ENCODE assay signal across 8 cellular contexts in the genomic region with DNA sequence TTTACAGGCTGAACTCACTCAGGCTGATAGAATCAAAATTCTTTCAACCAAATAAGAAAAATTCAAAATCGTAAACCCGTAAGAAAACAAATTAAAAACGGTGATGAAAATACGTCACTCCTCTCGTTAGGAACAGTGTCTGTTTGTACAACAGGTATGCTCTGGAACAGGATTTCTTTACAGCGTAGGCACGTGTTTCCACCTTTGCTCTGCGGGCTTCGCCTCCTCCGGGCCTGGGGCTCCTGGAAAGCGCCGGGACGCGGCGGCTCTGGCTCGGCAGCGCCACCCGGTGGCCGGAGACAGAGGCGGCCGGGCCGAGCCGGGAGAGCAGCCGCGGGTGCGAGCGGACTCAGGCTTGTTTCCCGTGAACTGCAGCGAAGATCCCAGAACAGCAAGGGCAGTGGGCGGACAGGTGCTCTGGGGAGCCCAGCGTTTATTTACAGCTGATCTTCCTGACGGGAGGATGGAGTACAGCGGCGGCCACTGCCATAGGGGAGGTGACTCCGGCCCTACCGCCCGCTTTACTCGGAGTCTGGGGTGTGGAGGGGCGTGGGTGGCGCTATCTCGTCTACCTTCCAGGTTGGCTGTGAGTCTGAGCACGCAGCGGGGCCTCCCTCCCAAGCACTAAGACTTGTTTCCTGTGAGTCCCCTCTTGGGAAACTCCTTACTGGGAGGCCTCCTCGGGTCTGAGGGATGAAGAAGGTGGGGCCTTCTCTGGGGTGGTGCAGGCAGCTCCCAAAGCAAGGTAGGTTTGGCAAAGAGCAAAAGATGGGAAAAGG. TPM values are rescaled to one million over a fixed set of nuclear protein-coding genes. Genes with fewer than 3 reads are reported as not detected.
DNase-seq lines count a peak whose midpoint lies in the region; ATAC-seq, FAIRE-seq and TF ChIP-seq lines count a peak whose summit lies in the region.

No MANE protein-coding gene starts in this region.

- DNase-seq in ELF-1 (ENCODE audit: low read depth, low spot score) (peak; percentile 90), NCI-H2196 (lab: John Stamatoyannopoulos, UW; ENCODE audit: unreplicated experiment) (peak; percentile 60), H1 (ENCODE audit: low read depth in 1 of 2, low spot score in 2 of 2) (peak in 1 of 2 experiments; percentile 88), natural killer cell (peak; percentile 63), suprapubic skin (ENCODE audit: low spot score in 2 of 2) (peak in 1 of 2 donors; percentile 83), occipital lobe (lab: John Stamatoyannopoulos, UW) (no peak)
- peak; percentile 87 for DNase-seq in activated CD8-positive, alpha-beta memory T cell treated with anti-CD3 and anti-CD28 coated beads for 24 hours

- H3K4me1 Mint-ChIP-seq in natural killer cell, result peaks cover 0 to 12% of the 10 kb centered on the region in 2 donors

- no peak overlapping the region for H4K5ac ChIP-seq in H1 (ENCODE audit: insufficient read length, low read depth, low read length)

- H2AK5ac ChIP-seq in H1 (ENCODE audit: low read depth, low read length), result no peak overlapping the region

- TF ChIP-seq EP300 in H1 (IDR thresholded peaks at IDR 0.05; ENCODE audit: borderline replicate concordance in 1 of 2, low read depth in 2 of 2, low read length in 2 of 2) (no peak), suprapubic skin (IDR thresholded peaks at IDR 0.05) (no peak)

- no peaks in the 10 kb centered on the region for H3K27me3 ChIP-seq in H1 (replicated peaks in 1 of 4; ENCODE audit: control insufficient read depth in 3 of 4, extremely low read depth in 1 of 4, insufficient read depth in 3 of 4, low read length in 3 of 4)
- H3K27me3 ChIP-seq in suprapubic skin, result no peaks in the 10 kb centered on the region

- H2BK20ac ChIP-seq in H1 (ENCODE audit: low read length), result no peak overlapping the region

- H3K36me3 ChIP-seq in H1 (ENCODE audit: control insufficient read depth in 2 of 4, insufficient read depth in 4 of 4, low read length in 3 of 4) (peaks cover 0 to 7% (median 2%) of the 10 kb centered on the region in 4 experiments; a peak in 2 of 8 replicates), suprapubic skin (peaks cover 43% of the 10 kb centered on the region)

- no peak overlapping the region for H2AFZ ChIP-seq in H1 (ENCODE audit: low read length)

- TF ChIP-seq CTCF in H1 (IDR thresholded peaks at IDR 0.05; ENCODE audit: control extremely low read depth in 1 of 3, insufficient read depth in 1 of 3, low read depth in 1 of 3, low read length in 3 of 3), result peak; percentile 86 to 96 (median 89)
- peak; percentile 97 for TF ChIP-seq CTCF in natural killer cell (IDR thresholded peaks at IDR 0.05)
- peak; percentile 69 to 95 for TF ChIP-seq CTCF in suprapubic skin (IDR thresholded peaks at IDR 0.05)

- H3K4me3 Mint-ChIP-seq in natural killer cell, result no peak overlapping the region

- no peak overlapping the region for H2BK120ac ChIP-seq in H1 (replicated peaks; ENCODE audit: low read depth, low read length)

- H3K23ac ChIP-seq in H1 (ENCODE audit: insufficient read length), result no peak overlapping the region

- H3K56ac ChIP-seq in H1 (replicated peaks; ENCODE audit: insufficient read length, low read depth, low read length), result no peak overlapping the region

- TF ChIP-seq POLR2A in H1 (IDR thresholded peaks at IDR 0.05; ENCODE audit: control extremely low read depth in 1 of 2, low read depth in 2 of 2, low read length in 2 of 2), result no peak
- no peak for TF ChIP-seq POLR2A in suprapubic skin (IDR thresholded peaks at IDR 0.05)

- peak; percentile 70 to 84 (median 81) for ATAC-seq in natural killer cell
- no peak for ATAC-seq in GM21360 (IDR thresholded peaks at IDR 0.05; ENCODE audit: unreplicated experiment)

- peaks cover 0 to 3% of the 10 kb centered on the region in 2 donors for H3K27me3 Mint-ChIP-seq in natural killer cell (ENCODE audit: low read depth in 2 of 2)

- CTCF ChIA-PET in H1 (lab: Charles Lee; ENCODE audit: partially characterized antibody), result interaction anchor here (0.6 to 8.3 kb wide), 33 partner anchors 10 to 281 kb away, joined by 3 to 102 read pairs (median 4); a partner anchor contains a TSS

- peak; percentile 36 for FAIRE-seq in H1 (lab: Jason Lieb, UNC)

- WGBS in H1 (ENCODE audit: extremely low coverage in 1 of 2, insufficient coverage in 1 of 2, insufficient read length in 1 of 2, insufficient replicate concordance in 2 of 2, low coverage in 1 of 2, low lambda C conversion rate in 2 of 2, missing lambda C conversion rate in 1 of 2), 2 experiments, result 30% methylated on average over 44 of the region's 44 CpGs; no CpG with 5 or more reads in 1 of the 2 experiments
- 14% methylated on average over 37 of the region's 44 CpGs for WGBS in suprapubic skin

- no peak overlapping the region for H3K4me2 ChIP-seq in H1 (ENCODE audit: insufficient read depth in 1 of 2, low read depth in 2 of 2, low read length in 2 of 2)

- H3K9ac ChIP-seq in H1 (replicated peaks in 1 of 4; ENCODE audit: extremely low read depth in 1 of 4, low read depth in 3 of 4, low read length in 3 of 4), result no peak overlapping the region

- no peak overlapping the region for H3K4ac ChIP-seq in H1 (replicated peaks; ENCODE audit: insufficient read length, low read depth, low read length)

- intact Hi-C loops in natural killer cell (cut with micrococcal nuclease), result loop anchor here (1.0 to 10.0 kb wide), 3 partner anchors 90 to 270 kb away; no protein-coding TSS in a partner anchor

- H4K8ac ChIP-seq in H1 (ENCODE audit: extremely low read depth, insufficient read depth, low read length), result 0 out of 2 replicates have a peak overlapping the region, but pooled peaks have one; percentile 51

- TF ChIP-seq RAD21 in H1 (IDR thresholded peaks at IDR 0.05 in 1 of 2, conservative IDR thresholded peaks at IDR 0.05 in 1 of 2; ENCODE audit: low read depth in 2 of 2, low read length in 2 of 2), result peak; percentile 91 to 97

- H2BK5ac ChIP-seq in H1 (ENCODE audit: low read depth, low read length), result no peak overlapping the region

- H3K9me3 ChIP-seq in H1 (ENCODE audit: insufficient read depth in 2 of 2, low read depth in 1 of 2, low read length in 1 of 2) (no peaks in the 10 kb centered on the region), suprapubic skin (no peaks in the 10 kb centered on the region)

- H4K20me1 ChIP-seq in H1 (replicated peaks in 1 of 2; ENCODE audit: control insufficient read depth in 1 of 2, insufficient read depth in 2 of 2, low read length in 2 of 2), result no peaks in the 10 kb centered on the region

- H3K9me3 Mint-ChIP-seq in natural killer cell, result no peaks in the 10 kb centered on the region

- H3K79me1 ChIP-seq in H1 (ENCODE audit: low read depth, low read length), result no peaks in the 10 kb centered on the region

- no peak overlapping the region for H3K14ac ChIP-seq in H1 (ENCODE audit: insufficient read length)

- H3K27ac ChIP-seq in H1 (ENCODE audit: low read depth, low read length) (no peak overlapping the region), suprapubic skin (no peak overlapping the region)

- H4K91ac ChIP-seq in H1 (replicated peaks; ENCODE audit: insufficient read length, low read length), result no peak overlapping the region

- peaks cover 0 to 16% (median 9%) of the 10 kb centered on the region in 4 experiments; a peak in 6 of 7 replicates for H3K4me1 ChIP-seq in H1 (replicated peaks in 1 of 4; ENCODE audit: control insufficient read depth in 3 of 4, insufficient read depth in 4 of 4, low read length in 3 of 4)
- peaks cover 10% of the 10 kb centered on the region for H3K4me1 ChIP-seq in suprapubic skin

- POLR2A ChIA-PET in H1 (lab: Charles Lee; ENCODE audit: partially characterized antibody), result interaction anchor here (1.1 to 1.2 kb wide), 2 partner anchors 53 to 88 kb away, joined by 3 read pairs; no protein-coding TSS in a partner anchor

- H2BK12ac ChIP-seq in H1 (ENCODE audit: low read depth, low read length), result no peak overlapping the region

- H3K79me2 ChIP-seq in H1 (ENCODE audit: control insufficient read depth in 1 of 2, insufficient read depth in 2 of 2, low read length in 2 of 2), result no peaks in the 10 kb centered on the region

- no peak overlapping the region for H2BK15ac ChIP-seq in H1 (ENCODE audit: low read length)

- H3K4me3 ChIP-seq in H1 (ENCODE audit: extremely low read depth in 1 of 4, insufficient read depth in 2 of 4, low read depth in 3 of 4, low read length in 4 of 4) (no peak overlapping the region), suprapubic skin (no peak overlapping the region)

- no peaks in the 10 kb centered on the region for H3K23me2 ChIP-seq in H1 (ENCODE audit: low read depth, low read length)

- H3K36me3 Mint-ChIP-seq in natural killer cell, result no peaks in the 10 kb centered on the region

- no peak overlapping the region for H3K27ac Mint-ChIP-seq in natural killer cell

- no peak overlapping the region for H3K18ac ChIP-seq in H1 (ENCODE audit: extremely low read depth, low read length)

TF ChIP-seq in H1, 55 proteins besides CTCF, POLR2A, EP300 and RAD21 (continues in another document):
- TF ChIP-seq SP1 (IDR thresholded peaks at IDR 0.05; ENCODE audit: low read depth, low read length) (no peak), CEBPB (IDR thresholded peaks at IDR 0.05; ENCODE audit: low read depth, low read length) (no peak), SP2 (IDR thresholded peaks at IDR 0.05; ENCODE audit: low read length) (no peak), CHD1 (IDR thresholded peaks at IDR 0.05; ENCODE audit: low read depth, low read length) (no peak), MAFK (IDR thresholded peaks at IDR 0.05; ENCODE audit: low read depth, low read length) (no peak), BRCA1 (IDR thresholded peaks at IDR 0.05; ENCODE audit: low read depth, low read length) (no peak)
- TF ChIP-seq, protein P1, sequence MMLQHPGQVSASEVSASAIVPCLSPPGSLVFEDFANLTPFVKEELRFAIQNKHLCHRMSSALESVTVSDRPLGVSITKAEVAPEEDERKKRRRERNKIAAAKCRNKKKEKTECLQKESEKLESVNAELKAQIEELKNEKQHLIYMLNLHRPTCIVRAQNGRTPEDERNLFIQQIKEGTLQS (IDR thresholded peaks at IDR 0.05; ENCODE audit: insufficient read depth, low read depth, low read length), result no peak
- TF ChIP-seq, protein P2, sequence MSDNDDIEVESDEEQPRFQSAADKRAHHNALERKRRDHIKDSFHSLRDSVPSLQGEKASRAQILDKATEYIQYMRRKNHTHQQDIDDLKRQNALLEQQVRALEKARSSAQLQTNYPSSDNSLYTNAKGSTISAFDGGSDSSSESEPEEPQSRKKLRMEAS (IDR thresholded peaks at IDR 0.05), result peak; percentile 94

RNA-seq across cellular contexts. Expression of a gene that starts 40.5 kb away (rescaled TPM):
- total RNA-seq in H1 (2021; fragmentation: NEBNext Ultra II Directional; extraction: Animal tissue kit (Norgen Biotek cat#: 25700)), result 32.0 and 32.5 TPM in 2 replicates
- polyA plus RNA-seq in H1 (2011; rRNA removed), result 18.4 and 28.7 TPM in 2 replicates
- 17.3 TPM for polyA plus RNA-seq in H1 (2011; cell fraction: cytosol; rRNA removed)
- polyA plus RNA-seq in H1 (2011; cell fraction: nucleus; rRNA removed), result 53.0 TPM
- 15.4 to 27.6 TPM (median 23.1 TPM) in 4 replicates for polyA plus RNA-seq in H1 (2012, experiment 1 of 2)
- 16.2 TPM for polyA plus RNA-seq in H1 (2012, experiment 2 of 2)
- polyA plus RNA-seq in H1 (2013, experiment 1 of 2), result 40.2 TPM
- 37.1 TPM for polyA plus RNA-seq in H1 (2013, experiment 2 of 2)
- 12.7 and 14.2 TPM in 2 replicates for polyA minus RNA-seq in H1 (2011; rRNA and poly(A)+ RNA removed)
- 13.9 TPM for polyA minus RNA-seq in H1 (2011; cell fraction: cytosol; rRNA and poly(A)+ RNA removed)
- 22.1 TPM for polyA minus RNA-seq in H1 (2011; cell fraction: nucleus; rRNA and poly(A)+ RNA removed)
- total RNA-seq in natural killer cell (100 to 1,000 TPM; 326 to 397 (median 377) TPM), suprapubic skin (10 to 100 TPM; 22.4 to 61.7 (median 34.7) TPM), occipital lobe (1.2 TPM)

Comparison
In these comparisons a context has a peak if more than half of its experiments do, and no peak if none do; other contexts are left out.
1. RNA of a gene that starts 40.5 kb away (total RNA-seq): 326 to 397 TPM in natural killer cell, 22.4 to 61.7 TPM in suprapubic skin and 32.0 to 32.5 TPM in H1; 1.2 TPM in occipital lobe (single experiment); every median in the first group is over 10 times any median in the second.
2. Peak in every context shown above with its lines, with median percentiles within 50 percentile points of each other: CTCF ChIP-seq.